Comparison of ENCODE assay signal across 8 cellular contexts in the genomic region with DNA sequence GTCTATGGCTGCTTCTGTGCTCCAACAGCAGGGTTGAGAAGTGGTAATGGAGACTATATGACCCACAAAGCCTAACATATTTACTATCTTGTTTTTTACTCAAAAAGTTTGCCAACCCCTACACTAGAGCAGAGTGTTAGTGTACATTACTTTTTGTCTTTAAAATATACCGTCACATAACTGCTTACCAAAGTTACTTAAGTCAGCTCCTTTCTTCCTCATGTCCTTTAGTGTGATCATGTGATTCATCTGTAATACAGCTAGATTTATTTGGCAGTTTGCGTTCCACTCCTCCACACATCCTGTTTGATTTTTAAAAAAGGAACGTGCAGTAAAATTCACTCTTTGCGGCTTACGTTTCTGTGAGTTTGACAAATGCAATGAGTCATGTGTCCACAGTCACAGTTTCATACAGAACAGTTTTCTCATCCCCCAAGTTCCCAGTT.
A peak's percentile ranks its signal among the peaks of the same experiment; 100 is the strongest.
DNase-seq lines count a peak whose midpoint lies in the region; ATAC-seq and FAIRE-seq lines count a peak whose summit lies in the region.

No MANE protein-coding gene starts in this region.

- H3K36me3 Mint-ChIP-seq in activated naive CD4-positive, alpha-beta T cell treated with anti-CD3 and anti-CD28 coated beads, Interleukin-2, amount 50 U/mL, for 72 hours: peaks cover 0 to 10% of the 10 kb centered on the region in 2 donors

- intact Hi-C loops in left colon (cut with DNase I, micrococcal nuclease): no loop called here

- peak overlapping the region in 1 of 2 donors; percentile 84 for H3K27ac Mint-ChIP-seq in activated naive CD4-positive, alpha-beta T cell treated with anti-CD3 and anti-CD28 coated beads, Interleukin-2, amount 50 U/mL, for 72 hours

- DNase-seq in EL (peak; percentile 91), HTR-8/SVneo (ENCODE audit: insufficient read length, low spot score) (peak; percentile 20), left colon (no peak), NCI-H187 treated with DMSO at 0.1 percent for 48 hours (lab: John Stamatoyannopoulos, UW) (no peak), NCI-H1105 treated with DMSO at 0.1 percent for 48 hours (lab: John Stamatoyannopoulos, UW) (no peak)
- peak in 1 of 2 donors; percentile 10 for DNase-seq in activated naive CD4-positive, alpha-beta T cell treated with anti-CD3 and anti-CD28 coated beads, Interleukin-2, amount 50 U/mL, for 72 hours (ENCODE audit: low spot score in 2 of 2)
- no peak for DNase-seq in activated CD4-positive, CD25-positive, alpha-beta regulatory T cell treated with anti-CD3 and anti-CD28 coated beads, Interleukin-2, amount 50 U/mL, for 72 hours

- no peak for FAIRE-seq in HTR-8/SVneo (lab: Jason Lieb, UNC)

- H3K9me3 Mint-ChIP-seq in activated naive CD4-positive, alpha-beta T cell treated with anti-CD3 and anti-CD28 coated beads, Interleukin-2, amount 50 U/mL, for 72 hours: peaks cover 0 to 4% of the 10 kb centered on the region in 2 donors

- ATAC-seq in GM21528 (IDR thresholded peaks at IDR 0.05; ENCODE audit: low FRiP score, unreplicated experiment) (peak; percentile 90), left colon (peak; percentile 14)
- peak; percentile 95 to 97 for ATAC-seq in activated naive CD4-positive, alpha-beta T cell treated with anti-CD3 and anti-CD28 coated beads, Interleukin-2, amount 50 U/mL, for 72 hours

Comparison
In these comparisons a context has a peak if more than half of its experiments do, and no peak if none do; other contexts are left out.
1. DNase-seq: peak in EL (single experiment) and HTR-8/SVneo (single experiment); none in left colon (0 of 2), NCI-H187 treated with DMSO at 0.1 percent for 48 hours (single experiment), NCI-H1105 treated with DMSO at 0.1 percent for 48 hours (single experiment) and activated CD4-positive, CD25-positive, alpha-beta regulatory T cell treated with anti-CD3 and anti-CD28 coated beads, Interleukin-2, amount 50 U/mL, for 72 hours (single experiment).
2. ATAC-seq: peak in every context shown above with its lines; median percentile 96 in activated naive CD4-positive, alpha-beta T cell treated with anti-CD3 and anti-CD28 coated beads, Interleukin-2, amount 50 U/mL, for 72 hours; 90 in GM21528; 14 in left colon.